ENCODE assay signal across 8 cellular contexts in genomic region chr2:210445116-210445707, GRCh38. TPM values are rescaled to one million over a fixed set of nuclear protein-coding genes. Genes with fewer than 3 reads are reported as not detected.
A peak's percentile ranks its signal among the peaks of the same experiment; 100 is the strongest.
DNase-seq lines count a peak whose midpoint lies in the region; ATAC-seq and TF ChIP-seq lines count a peak whose summit lies in the region.

No MANE protein-coding gene starts in this region.

- in situ Hi-C loops in Caki2 (cut with HindIII; ENCODE audit: low pct_unique_long_range_greater_than_20kb, low sequenced_read_pairs): no loop called here

- H3K9me3 Mint-ChIP-seq in chondrocyte (ENCODE audit: low read depth) (peaks cover 25% of the 10 kb centered on the region), nephron (peaks cover 39% of the 10 kb centered on the region)
- peaks cover 14% of the 10 kb centered on the region for H3K9me3 Mint-ChIP-seq in activated CD4-positive, alpha-beta T cell treated with anti-CD3 and anti-CD28 coated beads for 36 hours (ENCODE audit: low read depth)

- H3K27me3 Mint-ChIP-seq in chondrocyte (ENCODE audit: low read depth): no peaks in the 10 kb centered on the region
- H3K27me3 Mint-ChIP-seq in nephron (ENCODE audit: low read depth): no peaks in the 10 kb centered on the region
- no peaks in the 10 kb centered on the region for H3K27me3 Mint-ChIP-seq in activated CD4-positive, alpha-beta T cell treated with anti-CD3 and anti-CD28 coated beads for 36 hours

- ATAC-seq in GM21515 (IDR thresholded peaks at IDR 0.05; ENCODE audit: unreplicated experiment): peak; percentile 55
- ATAC-seq in activated CD4-positive, alpha-beta T cell treated with anti-CD3 and anti-CD28 coated beads for 36 hours: no peak

- DNase-seq in Caki2 (ENCODE audit: low read depth): peak; percentile 8
- peak; percentile 37 for DNase-seq in NCI-H2171 treated with DMSO at 0.1 percent for 48 hours (lab: John Stamatoyannopoulos, UW)
- DNase-seq in chondrocyte (ENCODE audit: low spot score): no peak
- no peak for DNase-seq in DMS153 treated with DMSO at 0.1 percent for 48 hours (lab: John Stamatoyannopoulos, UW; ENCODE audit: unreplicated experiment)
- no peak for DNase-seq in mucosa of gallbladder (ENCODE audit: low spot score)
- no peak for DNase-seq in activated CD4-positive, alpha-beta T cell treated with anti-CD3 and anti-CD28 coated beads for 36 hours

- H3K4me3 Mint-ChIP-seq in chondrocyte (ENCODE audit: unreplicated experiment) (no peak overlapping the region), nephron (no peak overlapping the region)
- no peak overlapping the region for H3K4me3 Mint-ChIP-seq in activated CD4-positive, alpha-beta T cell treated with anti-CD3 and anti-CD28 coated beads for 36 hours

- H3K27ac Mint-ChIP-seq in chondrocyte (ENCODE audit: unreplicated experiment): no peak overlapping the region
- H3K27ac Mint-ChIP-seq in nephron: no peak overlapping the region
- no peak overlapping the region for H3K27ac Mint-ChIP-seq in activated CD4-positive, alpha-beta T cell treated with anti-CD3 and anti-CD28 coated beads for 36 hours

- CTCF ChIA-PET in activated CD4-positive, alpha-beta T cell treated with anti-CD3 and anti-CD28 coated beads for 36 hours (lab: Charles Lee): interaction anchor here (0.8 to 2.2 kb wide), 4 partner anchors 11 to 173 kb away, joined by 3 to 7 read pairs (median 3); no protein-coding TSS in a partner anchor

- intact Hi-C loops in activated CD4-positive, alpha-beta T cell treated with anti-CD3 and anti-CD28 coated beads for 36 hours (cut with DNase I, micrococcal nuclease): loop anchor here in 1 of 2 experiments (10.0 kb wide), 1 partner anchor 710 kb away; no protein-coding TSS in a partner anchor

- TF ChIP-seq CTCF in chondrocyte (IDR thresholded peaks at IDR 0.05): peak; percentile 93
- TF ChIP-seq CTCF in nephron (IDR thresholded peaks at IDR 0.05; ENCODE audit: unreplicated experiment in 3 of 3): peak; percentile 64 to 70 (median 65)

- POLR2A ChIA-PET in activated CD4-positive, alpha-beta T cell treated with anti-CD3 and anti-CD28 coated beads for 36 hours (lab: Charles Lee): no interaction called here

- H3K4me1 Mint-ChIP-seq in chondrocyte (ENCODE audit: low read depth): no peaks in the 10 kb centered on the region
- H3K4me1 Mint-ChIP-seq in nephron: no peaks in the 10 kb centered on the region
- H3K4me1 Mint-ChIP-seq in activated CD4-positive, alpha-beta T cell treated with anti-CD3 and anti-CD28 coated beads for 36 hours: peaks cover 5% of the 10 kb centered on the region

- H3K36me3 Mint-ChIP-seq in chondrocyte (ENCODE audit: low read depth) (peaks cover 28% of the 10 kb centered on the region), nephron (ENCODE audit: low read depth) (peaks cover 62% of the 10 kb centered on the region)
- peaks cover 53% of the 10 kb centered on the region for H3K36me3 Mint-ChIP-seq in activated CD4-positive, alpha-beta T cell treated with anti-CD3 and anti-CD28 coated beads for 36 hours (ENCODE audit: low read depth)

RNA-seq across cellular contexts. Expression of gene LANCL1, which starts 31.3 kb away (rescaled TPM):
- 42.3 and 44.6 TPM in 2 replicates for total RNA-seq in Caki2 (2014; rRNA removed; shearing (Covaris generic); ENCODE audit: low replicate concordance)
- 52.1 to 74.3 TPM (median 52.4 TPM) in 3 replicates for total RNA-seq in chondrocyte
- total RNA-seq in mucosa of gallbladder: 48.0 TPM
- 10 to 100 TPM; 43.3 to 45.4 TPM for total RNA-seq in activated CD4-positive, alpha-beta T cell treated with anti-CD3 and anti-CD28 coated beads for 36 hours

Comparison
In these comparisons a context has a peak if more than half of its experiments do, and no peak if none do; other contexts are left out.
1. DNase-seq: peak in Caki2 (single experiment) and NCI-H2171 treated with DMSO at 0.1 percent for 48 hours (single experiment); none in chondrocyte (single experiment), DMS153 treated with DMSO at 0.1 percent for 48 hours (single experiment), mucosa of gallbladder (single experiment) and activated CD4-positive, alpha-beta T cell treated with anti-CD3 and anti-CD28 coated beads for 36 hours (single experiment).